ENCODE assay signal across 7 cellular contexts in the genomic region with DNA sequence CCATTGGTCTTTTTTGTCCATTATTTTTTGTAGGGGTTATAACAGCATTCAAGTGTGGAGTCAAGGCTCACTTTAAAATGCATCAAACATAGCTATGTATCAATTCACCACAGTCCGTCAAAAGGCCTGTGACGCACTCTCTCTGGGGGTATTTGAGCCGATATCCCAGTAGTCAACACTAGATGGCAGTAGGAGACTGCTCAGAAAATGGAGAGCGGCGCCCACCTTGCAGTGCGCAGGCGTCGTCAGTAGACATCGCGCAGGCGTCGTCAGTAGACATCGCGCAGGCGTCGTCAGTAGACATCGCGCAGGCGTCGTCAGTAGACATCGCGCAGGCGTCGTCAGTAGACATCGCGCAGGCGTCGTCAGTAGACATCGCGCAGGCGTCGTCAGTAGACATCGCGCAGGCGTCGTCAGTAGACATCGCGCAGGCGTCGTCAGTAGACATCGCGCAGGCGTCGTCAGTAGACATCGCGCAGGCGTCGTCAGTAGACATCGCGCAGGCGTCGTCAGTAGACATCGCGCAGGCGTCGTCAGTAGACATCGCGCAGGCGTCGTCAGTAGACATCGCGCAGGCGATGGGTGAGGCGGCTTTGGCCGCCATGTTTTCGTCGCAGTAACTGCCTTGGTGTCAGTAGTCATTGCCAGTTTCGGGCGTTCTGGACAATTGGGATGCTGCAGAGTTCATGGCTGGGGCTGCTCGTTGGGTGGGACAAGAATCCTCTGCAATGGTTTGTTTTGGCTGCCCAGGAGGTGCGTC. TPM values are rescaled to one million over a fixed set of nuclear protein-coding genes. Genes with fewer than 3 reads are reported as not detected.
DNase-seq lines count a peak whose midpoint lies in the region; ATAC-seq and TF ChIP-seq lines count a peak whose summit lies in the region.
"Not testable (repeated sequence)": the region's sequence is repeated elsewhere in the genome, so short reads cannot be mapped to it uniquely, and the experiment has no call there.

No MANE protein-coding gene starts in this region.

- not testable (repeated sequence) for H3K9me2 ChIP-seq in Loucy (replicated peaks; ENCODE audit: low read depth, low read length)

- H3K4me3 ChIP-seq in Loucy (ENCODE audit: low read length, poor library complexity, severe bottlenecking); RWPE2 (ENCODE audit: severe bottlenecking): not testable (repeated sequence)
- peak overlapping the region in 1 of 4 experiments; percentile 13 for H3K4me3 ChIP-seq in fibroblast of lung (replicated peaks in 1 of 4; ENCODE audit: control extremely low read depth in 1 of 4, insufficient read depth in 1 of 4, low read depth in 3 of 4, low read length in 4 of 4)

- DNase-seq in GM04504 (ENCODE audit: low read depth): peak; percentile 44
- DNase-seq in RWPE2 (ENCODE audit: low spot score); left colon: not testable (repeated sequence)
- peak in 46 of 56 donors; percentile 1 to 83 (median 38) for DNase-seq in amygdala (lab: John Stamatoyannopoulos, UW)
- peak; percentile 76 to 83 for DNase-seq in fibroblast of lung (ENCODE audit: low read depth in 2 of 2)
- DNase-seq in putamen (ENCODE audit: low spot score): peak; percentile 78

- ATAC-seq in RWPE2 (ENCODE audit: low read depth): peak; percentile 60
- ATAC-seq in left colon: peak; percentile 41

- not testable (repeated sequence) for H3K36me3 ChIP-seq in Loucy (ENCODE audit: insufficient read depth, low read length); RWPE2 (ENCODE audit: low read depth); fibroblast of lung (ENCODE audit: control insufficient read depth, insufficient read depth, low read length)

- TF ChIP-seq CTCF in Loucy (conservative IDR thresholded peaks at IDR 0.05; ENCODE audit: low read length): peak; percentile 58
- peak; percentile 20 for TF ChIP-seq CTCF in RWPE2 (IDR thresholded peaks at IDR 0.05; ENCODE audit: poor library complexity, severe bottlenecking)
- TF ChIP-seq CTCF in fibroblast of lung (conservative IDR thresholded peaks at IDR 0.05 in 1 of 2, IDR thresholded peaks at IDR 0.05 in 1 of 2; ENCODE audit: low read depth in 1 of 2, low read length in 2 of 2): peak; percentile 29 to 56

- not testable (repeated sequence) for H3K9ac ChIP-seq in Loucy (ENCODE audit: low read depth, low read length, poor library complexity, severe bottlenecking); fibroblast of lung (ENCODE audit: insufficient read depth, low read length)

- H3K4me1 ChIP-seq in Loucy (ENCODE audit: insufficient read depth, low read length, poor library complexity, severe bottlenecking); RWPE2 (ENCODE audit: insufficient read depth, poor library complexity, severe bottlenecking); fibroblast of lung (ENCODE audit: control insufficient read depth, extremely low read depth, insufficient read depth, low read length): not testable (repeated sequence)

- H3K27ac ChIP-seq in RWPE2 (ENCODE audit: poor library complexity, severe bottlenecking); fibroblast of lung (ENCODE audit: insufficient read depth, low read length): not testable (repeated sequence)

- intact Hi-C loops in left colon (cut with DNase I, micrococcal nuclease): loop anchor here in 1 of 2 donors (10.0 kb wide), 1 partner anchor 186 kb away; no protein-coding TSS in a partner anchor

- H3K79me2 ChIP-seq in Loucy (ENCODE audit: insufficient read depth, low read length); fibroblast of lung (ENCODE audit: control insufficient read depth, insufficient read depth, low read length): not testable (repeated sequence)

- H3K9me3 ChIP-seq in Loucy (ENCODE audit: insufficient read depth, low read depth, low read length); RWPE2 (ENCODE audit: severe bottlenecking); fibroblast of lung (ENCODE audit: control insufficient read depth, insufficient read depth, low read depth, low read length): not testable (repeated sequence)

- H3K4me2 ChIP-seq in Loucy (ENCODE audit: low read depth, low read length, poor library complexity, severe bottlenecking); fibroblast of lung (ENCODE audit: extremely low read depth, insufficient read depth, low read length): not testable (repeated sequence)

- H3F3A ChIP-seq in Loucy (ENCODE audit: low read depth): not testable (repeated sequence)

- not testable (repeated sequence) for H3K27me3 ChIP-seq in Loucy (ENCODE audit: insufficient read depth, low read length, poor library complexity, severe bottlenecking)
- H3K27me3 ChIP-seq in RWPE2 (ENCODE audit: insufficient read depth, poor library complexity, severe bottlenecking): peaks cover 14% of the 10 kb centered on the region
- peaks cover 24% of the 10 kb centered on the region for H3K27me3 ChIP-seq in fibroblast of lung (ENCODE audit: control insufficient read depth, insufficient read depth, low read length)

- not testable (repeated sequence) for H4K20me1 ChIP-seq in Loucy (ENCODE audit: insufficient read depth, low read length, poor library complexity, severe bottlenecking); fibroblast of lung (ENCODE audit: control insufficient read depth, extremely low read depth, insufficient read depth, low read length)

- not testable (repeated sequence) for H2AFZ ChIP-seq in Loucy (ENCODE audit: low read length); fibroblast of lung (ENCODE audit: low read length)

RNA-seq across cellular contexts. Expression of a gene that starts 38.0 kb away (rescaled TPM):
- total RNA-seq in fibroblast of lung (not detected in 2 replicates), left colon (not detected)
- polyA plus RNA-seq in fibroblast of lung: not detected in 2 replicates
- polyA plus RNA-seq in fibroblast of lung (2012): not detected in 2 replicates
- polyA minus RNA-seq in fibroblast of lung (ENCODE audit: low replicate concordance): not detected in 2 replicates

RNA-seq across cellular contexts. Expression of a gene that starts 45.7 kb away (rescaled TPM):
- total RNA-seq in fibroblast of lung (not detected in 2 replicates), left colon (not detected)
- not detected in 2 replicates for polyA plus RNA-seq in fibroblast of lung
- polyA plus RNA-seq in fibroblast of lung (2012): not detected in 2 replicates
- polyA minus RNA-seq in fibroblast of lung (ENCODE audit: low replicate concordance): not detected in 2 replicates

RNA-seq across cellular contexts. Expression of a gene that starts 55.9 kb away (rescaled TPM):
- total RNA-seq in fibroblast of lung (not detected in 2 replicates), left colon (not detected)
- polyA plus RNA-seq in fibroblast of lung: not detected in 2 replicates
- polyA plus RNA-seq in fibroblast of lung (2012): not detected in 2 replicates
- not detected in 2 replicates for polyA minus RNA-seq in fibroblast of lung (ENCODE audit: low replicate concordance)
